Comparison of ENCODE assay signal across 15 cellular contexts in the genomic region with DNA sequence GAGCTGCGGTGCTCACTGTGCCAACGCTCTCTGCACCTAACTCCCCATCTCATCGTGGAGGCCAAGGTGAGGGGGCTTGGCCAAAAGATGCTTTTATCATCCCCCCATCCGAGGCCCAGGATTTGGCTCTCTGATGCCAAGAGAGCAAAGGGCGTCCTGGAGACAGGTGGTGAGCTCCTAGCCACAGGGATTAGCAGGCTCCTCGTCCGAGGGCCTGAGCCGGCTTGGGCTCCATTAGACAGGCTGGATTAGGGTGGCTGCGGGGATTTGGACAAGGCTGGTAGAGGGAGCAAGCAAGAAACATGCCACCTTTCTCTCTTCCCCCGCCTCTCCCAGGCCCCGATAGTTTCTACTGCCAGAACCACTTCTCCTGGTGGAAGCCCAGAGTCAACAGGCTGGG. TPM values are rescaled to one million over a fixed set of nuclear protein-coding genes. Genes with fewer than 3 reads are reported as not detected.
DNase-seq lines count a peak whose midpoint lies in the region; ATAC-seq and TF ChIP-seq lines count a peak whose summit lies in the region.
"Had no signal": no experiment of that assay in that cellular context is flagged by ENCODE, and none has a peak within 500 bp of the region (broad histone marks: within the 10 kb centered on the region; RNA-seq: fewer than 3 reads in every experiment).

No MANE protein-coding gene starts in this region.

- H3K36me3 Mint-ChIP-seq in GM23338 (ENCODE audit: low read depth) = peaks cover 9% of the 10 kb centered on the region; the same call in 2 of the 3 replicates
- H3K36me3 Mint-ChIP-seq: CD4-positive, alpha-beta memory T cell had no signal

- H3K4me2 ChIP-seq in GM23338 = no peak overlapping the region; the same call in 1 of the 2 replicates

- ATAC-seq in GM23338 (no peak; the same call in 1 of the 3 replicates), GM21360 (IDR thresholded peaks at IDR 0.05; ENCODE audit: unreplicated experiment) (no peak), HG03097 (IDR thresholded peaks at IDR 0.05; ENCODE audit: low FRiP score, unreplicated experiment) (no peak)

- no peaks in the 10 kb centered on the region for H3K79me2 ChIP-seq in GM23338 (replicated peaks; ENCODE audit: insufficient read depth)

- peaks cover 49% of the 10 kb centered on the region for H3K9me3 Mint-ChIP-seq in GM23338

- H3K27ac ChIP-seq in GM23338 (ENCODE audit: low read depth) = no peak overlapping the region
- H3K27ac ChIP-seq: C4-2B had no signal

- H3K4me3 ChIP-seq in GM23338 = no peak overlapping the region

- peaks cover 11% of the 10 kb centered on the region; the same call in 2 of the 3 replicates for H3K4me1 Mint-ChIP-seq in GM23338

- H4K20me1 ChIP-seq in GM23338 (replicated peaks; ENCODE audit: insufficient read depth) = no peaks in the 10 kb centered on the region

- peaks cover 50% of the 10 kb centered on the region for H3K27me3 Mint-ChIP-seq in GM23338 (ENCODE audit: insufficient read depth, low read depth, poor library complexity)

- no peaks in the 10 kb centered on the region for H3K36me3 ChIP-seq in GM23338 (ENCODE audit: insufficient read depth)
- H3K36me3 ChIP-seq: BE2C had no signal

- H3K4me1 ChIP-seq in GM23338 (ENCODE audit: insufficient read depth) = peaks cover 8% of the 10 kb centered on the region
- H3K4me1 ChIP-seq: BE2C had no signal

- H2AFZ ChIP-seq in GM23338 = peak overlapping the region; percentile 88

- H3K27me3 ChIP-seq in GM23338 (ENCODE audit: insufficient read depth) = peaks cover 42% of the 10 kb centered on the region

- H3F3A ChIP-seq in GM23338 (replicated peaks; ENCODE audit: low read depth) = 0 out of 2 replicates have a peak, but pooled peaks cover 3% of the 10 kb centered on the region

- H3K27ac Mint-ChIP-seq in GM23338 = no peak overlapping the region

- peak overlapping the region; percentile 14; the same call in 1 of the 3 replicates for H3K4me3 Mint-ChIP-seq in GM23338
- H3K4me3 Mint-ChIP-seq: CD4-positive, alpha-beta memory T cell had no signal

- no peaks in the 10 kb centered on the region for H3K9me2 ChIP-seq in GM23338 (ENCODE audit: insufficient read depth)

- TF ChIP-seq CTCF in GM23338 (conservative IDR thresholded peaks at IDR 0.05; ENCODE audit: low read depth in 2 of 2) = no peak

- DNase-seq in GM23338 (ENCODE audit: low spot score) (peak; percentile 11), NCI-H82 treated with DMSO at 0.1 percent for 48 hours (lab: John Stamatoyannopoulos, UW; ENCODE audit: unreplicated experiment) (peak; percentile 30), ecto neural progenitor cell (ENCODE audit: low spot score) (peak; percentile 48), retina (peak; percentile 33), UCSD-AML1 (lab: John Stamatoyannopoulos, UW; ENCODE audit: unreplicated experiment) (no peak)
- DNase-seq: BE2C; CD4-positive, alpha-beta memory T cell; COR-L47; DND-41; GDM1; HCEC 1CT had no signal

TF ChIP-seq in GM23338, 12 proteins besides CTCF, POLR2A, EP300 and RAD21:
- TF ChIP-seq POLR2AphosphoS5 (IDR thresholded peaks at IDR 0.05; ENCODE audit: low read depth) = no peak

RNA-seq across cellular contexts. Expression of a gene that starts 1.0 kb away (rescaled TPM):
- total RNA-seq in GM23338 (2014; rRNA removed; shearing (Covaris generic)) = not detected in 2 replicates
- polyA plus RNA-seq in GM23338 (2016; fragmentation: Nextera tagmentation; extraction: Ambion mirVana) = 0.19 and 0.50 TPM in 2 replicates
- total RNA-seq: CD4-positive, alpha-beta memory T cell; H1 had no signal
- polyA plus RNA-seq: CD4-positive, alpha-beta memory T cell; H1 had no signal

RNA-seq across cellular contexts. Expression of a gene that starts 27.4 kb away (rescaled TPM):
- total RNA-seq in GM23338 (2014; rRNA removed; shearing (Covaris generic)) = 3.5 and 5.6 TPM in 2 replicates
- 3.0 and 3.9 TPM in 2 replicates for polyA plus RNA-seq in GM23338 (2016; fragmentation: Nextera tagmentation; extraction: Ambion mirVana)

RNA-seq across cellular contexts. Expression of a gene that starts 55.2 kb away (rescaled TPM):
- 5.9 and 12.8 TPM in 2 replicates for total RNA-seq in GM23338 (2014; rRNA removed; shearing (Covaris generic))
- 3.2 and 4.9 TPM in 2 replicates for polyA plus RNA-seq in GM23338 (2016; fragmentation: Nextera tagmentation; extraction: Ambion mirVana)
- polyA plus RNA-seq: CD4-positive, alpha-beta memory T cell had no signal
